ENCODE assay signal across 8 cellular contexts in genomic region chr10:60434418-60435046, GRCh38. TPM values are rescaled to one million over a fixed set of nuclear protein-coding genes. Genes with fewer than 3 reads are reported as not detected.
DNase-seq lines count a peak whose midpoint lies in the region; ATAC-seq, FAIRE-seq and TF ChIP-seq lines count a peak whose summit lies in the region.

No MANE protein-coding gene starts in this region.

- no peaks in the 10 kb centered on the region for H3K36me3 ChIP-seq in esophagus muscularis mucosa

- H3K4me3 ChIP-seq in esophagus muscularis mucosa, result no peak overlapping the region

- no peaks in the 10 kb centered on the region for H3K27me3 ChIP-seq in esophagus muscularis mucosa

- 59% methylated on average over 3 of the region's 3 CpGs for WGBS in esophagus muscularis mucosa

- peak; percentile 76 for FAIRE-seq in RCC 7860 (lab: Jason Lieb, UNC)

- no peaks in the 10 kb centered on the region for H3K36me3 Mint-ChIP-seq in neural crest cell (ENCODE audit: low read depth)

- no peak overlapping the region for H3K27ac Mint-ChIP-seq in neural crest cell (ENCODE audit: unreplicated experiment)

- no peak for TF ChIP-seq EP300 in esophagus muscularis mucosa (IDR thresholded peaks at IDR 0.05)

- DNase-seq in NCI-H2171 treated with DMSO at 0.1 percent for 48 hours (lab: John Stamatoyannopoulos, UW), result peak; percentile 63
- no peak for DNase-seq in NCI-H2171 (lab: John Stamatoyannopoulos, UW)
- DNase-seq in HPDE6-E6E7 (ENCODE audit: extremely low spot score), result peak; percentile 13
- peak; percentile 51 for DNase-seq in RCC 7860 (ENCODE audit: low spot score)
- no peak for DNase-seq in esophagus muscularis mucosa (ENCODE audit: extremely low spot score)
- peak; percentile 35 for DNase-seq in neural crest cell (ENCODE audit: low read depth, low spot score)
- DNase-seq in activated CD4-positive, CD25-positive, alpha-beta regulatory T cell (lab: John Stamatoyannopoulos, UW), result no peak

- H3K9me3 ChIP-seq in esophagus muscularis mucosa, result no peaks in the 10 kb centered on the region

- H3K4me1 ChIP-seq in esophagus muscularis mucosa, result peaks cover 7 to 36% (median 31%) of the 10 kb centered on the region in 4 donors

- H3K27me3 Mint-ChIP-seq in neural crest cell (ENCODE audit: low read depth), result no peaks in the 10 kb centered on the region

- no peaks in the 10 kb centered on the region for H3K9me3 Mint-ChIP-seq in neural crest cell

- TF ChIP-seq CTCF in esophagus muscularis mucosa (IDR thresholded peaks at IDR 0.05) (peak; percentile 64 to 74 (median 73)), neural crest cell (conservative IDR thresholded peaks at IDR 0.05) (peak; percentile 91)

- no peak for TF ChIP-seq POLR2A in esophagus muscularis mucosa (IDR thresholded peaks at IDR 0.05; ENCODE audit: low read depth)

- H3K27ac ChIP-seq in esophagus muscularis mucosa (replicated peaks in 1 of 4), result no peak overlapping the region

- ATAC-seq in HG03196 (IDR thresholded peaks at IDR 0.05; ENCODE audit: unreplicated experiment), result no peak

- intact Hi-C loops in esophagus muscularis mucosa (cut with DNase I), result loop anchor here (2.0 to 10.0 kb wide), 3 partner anchors 200 to 807 kb away; no protein-coding TSS in a partner anchor

- no peaks in the 10 kb centered on the region for H3K4me1 Mint-ChIP-seq in neural crest cell

- H3K4me3 Mint-ChIP-seq in neural crest cell, result no peak overlapping the region

RNA-seq across cellular contexts. Expression of gene ANK3, which starts 44.9 kb away (rescaled TPM):
- 10 to 100 TPM; 25.5 to 44.9 (median 26.6) TPM for total RNA-seq in esophagus muscularis mucosa
- 44.6 and 45.2 TPM in 2 replicates for total RNA-seq in neural crest cell

Comparison
In these comparisons a context has a peak if more than half of its experiments do, and no peak if none do; other contexts are left out.
1. DNase-seq: peak in NCI-H2171 treated with DMSO at 0.1 percent for 48 hours (single experiment), HPDE6-E6E7 (single experiment), RCC 7860 (single experiment) and neural crest cell (single experiment); none in NCI-H2171 (single experiment), esophagus muscularis mucosa (single experiment) and activated CD4-positive, CD25-positive, alpha-beta regulatory T cell (0 of 4).